ENCODE assay signal across 25 cellular contexts in genomic region chr2:133892352-133892913, GRCh38.
"Had no signal": no experiment of that assay in that cellular context is flagged by ENCODE, and none has a peak within 500 bp of the region (broad histone marks: within the 10 kb centered on the region; RNA-seq: fewer than 3 reads in every experiment).

No MANE protein-coding gene starts in this region.

- H3K27ac ChIP-seq: coronary artery, esophagus squamous epithelium, neutrophil, parathyroid adenoma, prostate gland, right atrium auricular region, sigmoid colon, testis, tibial nerve, upper lobe of left lung had no signal

- H3K27ac Mint-ChIP-seq: immature natural killer cell; memory B cell; natural killer cell; stimulated activated effector memory CD8-positive, alpha-beta T cell treated with anti-CD3 and anti-CD28 coated beads, Interleukin-12 subunit alpha, Interleukin-12 subunit beta, amount 100 ng/mL, for 72 hours had no signal

- H3K4me1 Mint-ChIP-seq: immature natural killer cell; natural killer cell; stimulated activated effector memory CD8-positive, alpha-beta T cell treated with anti-CD3 and anti-CD28 coated beads, Interleukin-12 subunit alpha, Interleukin-12 subunit beta, amount 100 ng/mL, for 72 hours had no signal

- H3K36me3 ChIP-seq: esophagus squamous epithelium, neutrophil, prostate gland, right atrium auricular region, sigmoid colon, tibial nerve, upper lobe of left lung had no signal

- H3K4me1 ChIP-seq: parathyroid adenoma, prostate gland, right atrium auricular region, testis, tibial nerve, upper lobe of left lung had no signal

- H3K27me3 ChIP-seq: neutrophil, right atrium auricular region, sigmoid colon, testis, tibial nerve, upper lobe of left lung had no signal

- H3K36me3 Mint-ChIP-seq: immature natural killer cell; memory B cell; natural killer cell; stimulated activated effector memory CD8-positive, alpha-beta T cell treated with anti-CD3 and anti-CD28 coated beads, Interleukin-12 subunit alpha, Interleukin-12 subunit beta, amount 100 ng/mL, for 72 hours had no signal

- H3K27me3 Mint-ChIP-seq: memory B cell had no signal

- DNase-seq: dermis blood vessel endothelial cell; effector memory CD4-positive, alpha-beta T cell; esophagus squamous epithelium; foreskin melanocyte; glutamatergic neuron; hypothalamus; immature natural killer cell; kidney glomerular epithelial cell; natural killer cell; sigmoid colon; stimulated activated CD4-positive, alpha-beta T cell treated with anti-CD3 and anti-CD28 coated beads, Interleukin-2, amount 100 ng/mL, for 24 hours; stimulated activated CD4-positive, alpha-beta T cell treated with anti-CD3 and anti-CD28 coated beads, Interleukin-4, amount 100 ng/mL, for 24 hours; stimulated activated naive CD8-positive, alpha-beta T cell treated with anti-CD3 and anti-CD28 coated beads, Interleukin-15, Interleukin-2, amounts not matched to agents 100 U/mL and 50 U/mL, for 24 hours; substantia nigra; testis; upper lobe of left lung had no signal

- H3K9ac ChIP-seq: parathyroid adenoma had no signal

- ATAC-seq: natural killer cell; stimulated activated effector memory CD8-positive, alpha-beta T cell treated with anti-CD3 and anti-CD28 coated beads, Interleukin-12 subunit alpha, Interleukin-12 subunit beta, amount 100 ng/mL, for 72 hours; stimulated activated naive CD8-positive, alpha-beta T cell treated with anti-CD3 and anti-CD28 coated beads, Interleukin-15, Interleukin-2, amounts not matched to agents 100 U/mL and 50 U/mL, for 24 hours had no signal

- H3K4me3 Mint-ChIP-seq: immature natural killer cell; memory B cell; natural killer cell; stimulated activated effector memory CD8-positive, alpha-beta T cell treated with anti-CD3 and anti-CD28 coated beads, Interleukin-12 subunit alpha, Interleukin-12 subunit beta, amount 100 ng/mL, for 72 hours had no signal

- H3K9me3 ChIP-seq: neutrophil, prostate gland, right atrium auricular region, sigmoid colon, testis, upper lobe of left lung had no signal

- H2AFZ ChIP-seq: parathyroid adenoma had no signal

- H3K79me2 ChIP-seq: parathyroid adenoma had no signal

- H3K4me3 ChIP-seq: coronary artery, esophagus squamous epithelium, lung, prostate gland, right atrium auricular region, sigmoid colon, testis, tibial nerve, upper lobe of left lung had no signal
